In the genomic region with DNA sequence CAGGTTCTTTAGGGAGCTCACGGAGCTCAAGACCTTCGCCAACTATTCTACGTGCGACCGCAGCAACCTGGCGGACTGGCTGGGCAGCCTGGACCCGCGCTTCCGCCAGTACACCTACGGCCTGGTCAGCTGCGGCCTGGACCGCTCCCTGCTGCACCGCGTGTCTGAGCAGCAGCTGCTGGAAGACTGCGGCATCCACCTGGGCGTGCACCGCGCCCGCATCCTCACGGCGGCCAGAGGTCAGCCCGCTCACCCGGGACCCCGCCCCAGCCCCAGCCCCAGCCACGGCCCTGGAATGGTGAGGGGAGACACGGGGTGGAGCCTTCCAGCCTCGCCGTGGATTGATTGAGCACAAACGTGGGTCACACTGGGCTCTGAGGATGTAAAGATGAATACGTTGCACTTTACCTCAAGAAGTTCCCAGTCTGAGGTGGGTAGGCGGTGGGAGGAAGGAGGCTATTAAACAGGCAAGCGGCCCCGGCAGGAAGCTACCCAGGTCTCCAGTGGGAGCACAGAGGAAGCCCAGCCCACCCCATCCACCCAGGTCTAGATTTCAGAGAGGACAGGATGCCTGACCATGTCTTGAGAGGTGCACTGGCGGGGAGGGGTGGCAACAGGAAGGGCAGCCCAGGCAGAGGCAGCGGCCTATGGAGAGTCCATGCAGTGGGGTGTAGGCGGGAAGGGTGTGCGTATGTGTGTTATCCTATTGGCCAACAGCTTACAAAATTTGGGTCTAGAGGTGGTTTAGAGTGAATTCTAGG, we compare ENCODE assay signal across 8 cellular contexts. TPM values are rescaled to one million over a fixed set of nuclear protein-coding genes. Genes with fewer than 3 reads are reported as not detected.
A peak's percentile ranks its signal among the peaks of the same experiment; 100 is the strongest.
DNase-seq lines count a peak whose midpoint lies in the region; ATAC-seq and TF ChIP-seq lines count a peak whose summit lies in the region.

No MANE protein-coding gene starts in this region.

- peak overlapping the region; percentile 48 to 61 (median 57) for H3K4me3 ChIP-seq in right lobe of liver
- H3K4me3 ChIP-seq in vagina, result peak overlapping the region; percentile 40 to 47

- WGBS in right lobe of liver (ENCODE audit: insufficient coverage, low coverage, low lambda C conversion rate, missing lambda C conversion rate), result 82% methylated on average over 9 of the region's 37 CpGs

- H3K27ac Mint-ChIP-seq in activated T-helper 2 cell treated with anti-CD3 and anti-CD28 coated beads, Interferon-gamma antibody, Interleukin-2, Interleukin-4, amounts not matched to agents 10 μg/mL and 5 μg/mL and 100 μg/mL, durations not matched to agents 14 hours and 24 hours and 36 hours, result peak overlapping the region; percentile 75

- peaks cover 0 to 23% (median 0%) of the 10 kb centered on the region in 4 donors for H3K4me1 ChIP-seq in right lobe of liver
- peaks cover 23% of the 10 kb centered on the region for H3K4me1 ChIP-seq in vagina

- TF ChIP-seq CTCF in right lobe of liver (IDR thresholded peaks at IDR 0.05) (no peak), vagina (IDR thresholded peaks at IDR 0.05) (no peak)

- DNase-seq in stimulated activated CD4-positive, alpha-beta T cell treated with anti-CD3 and anti-CD28 coated beads, Interleukin-15, amount 100 ng/mL, for 24 hours, result peak; percentile 51
- no peak for DNase-seq in stimulated activated CD4-positive, alpha-beta T cell treated with anti-CD3 and anti-CD28 coated beads, Interleukin-4, amount 100 ng/mL, for 1 hour
- DNase-seq in activated T-helper 2 cell treated with anti-CD3 and anti-CD28 coated beads, Interferon-gamma antibody, Interleukin-2, Interleukin-4, amounts not matched to agents 10 μg/mL and 5 μg/mL and 100 μg/mL, durations not matched to agents 14 hours and 24 hours and 36 hours (ENCODE audit: low spot score), result no peak
- DNase-seq in right lobe of liver (peak in 1 of 3 donors; percentile 58), vagina (ENCODE audit: extremely low spot score in 2 of 2) (no peak), DMS153 (lab: John Stamatoyannopoulos, UW) (no peak), NCI-H774 (lab: John Stamatoyannopoulos, UW) (no peak), HuH-7.5 (ENCODE audit: low spot score) (no peak)

- H3K36me3 ChIP-seq in right lobe of liver, result peaks cover 0 to 8% (median 0%) of the 10 kb centered on the region in 4 donors
- H3K36me3 ChIP-seq in vagina, result peaks cover 0 to 24% of the 10 kb centered on the region in 2 donors

- peak overlapping the region; percentile 89 for H3K4me3 Mint-ChIP-seq in activated T-helper 2 cell treated with anti-CD3 and anti-CD28 coated beads, Interferon-gamma antibody, Interleukin-2, Interleukin-4, amounts not matched to agents 10 μg/mL and 5 μg/mL and 100 μg/mL, durations not matched to agents 14 hours and 24 hours and 36 hours (ENCODE audit: low read depth)

- H3K9me3 ChIP-seq in right lobe of liver (no peaks in the 10 kb centered on the region), vagina (no peaks in the 10 kb centered on the region)

- no peak for TF ChIP-seq POLR2A in right lobe of liver (IDR thresholded peaks at IDR 0.05)
- TF ChIP-seq POLR2A in vagina (IDR thresholded peaks at IDR 0.05), result no peak

- intact Hi-C loops in activated T-helper 2 cell treated with anti-CD3 and anti-CD28 coated beads, Interferon-gamma antibody, Interleukin-2, Interleukin-4, amounts not matched to agents 10 μg/mL and 5 μg/mL and 100 μg/mL, durations not matched to agents 14 hours and 24 hours and 36 hours (cut with micrococcal nuclease), result no loop called here
- intact Hi-C loops in right lobe of liver (cut with DNase I) (no loop called here), vagina (cut with DNase I) (no loop called here)

- H3K36me3 Mint-ChIP-seq in activated T-helper 2 cell treated with anti-CD3 and anti-CD28 coated beads, Interferon-gamma antibody, Interleukin-2, Interleukin-4, amounts not matched to agents 10 μg/mL and 5 μg/mL and 100 μg/mL, durations not matched to agents 14 hours and 24 hours and 36 hours (ENCODE audit: low read depth), result peaks cover 38% of the 10 kb centered on the region

- H3K27me3 ChIP-seq in right lobe of liver (no peaks in the 10 kb centered on the region), vagina (no peaks in the 10 kb centered on the region)

- peak; percentile 25 to 47 (median 38) for ATAC-seq in right lobe of liver

- H3K27me3 Mint-ChIP-seq in activated T-helper 2 cell treated with anti-CD3 and anti-CD28 coated beads, Interferon-gamma antibody, Interleukin-2, Interleukin-4, amounts not matched to agents 10 μg/mL and 5 μg/mL and 100 μg/mL, durations not matched to agents 14 hours and 24 hours and 36 hours (ENCODE audit: low read depth), result peaks cover 6% of the 10 kb centered on the region

- H3K4me1 Mint-ChIP-seq in activated T-helper 2 cell treated with anti-CD3 and anti-CD28 coated beads, Interferon-gamma antibody, Interleukin-2, Interleukin-4, amounts not matched to agents 10 μg/mL and 5 μg/mL and 100 μg/mL, durations not matched to agents 14 hours and 24 hours and 36 hours (ENCODE audit: low read depth), result peaks cover 19% of the 10 kb centered on the region

- no peak overlapping the region for H3K27ac ChIP-seq in right lobe of liver
- H3K27ac ChIP-seq in vagina, result no peak overlapping the region

- H3K9me3 Mint-ChIP-seq in activated T-helper 2 cell treated with anti-CD3 and anti-CD28 coated beads, Interferon-gamma antibody, Interleukin-2, Interleukin-4, amounts not matched to agents 10 μg/mL and 5 μg/mL and 100 μg/mL, durations not matched to agents 14 hours and 24 hours and 36 hours, result no peaks in the 10 kb centered on the region

RNA-seq across cellular contexts. Expression of a gene that starts 13.7 kb away (rescaled TPM):
- total RNA-seq in activated T-helper 2 cell treated with anti-CD3 and anti-CD28 coated beads, Interferon-gamma antibody, Interleukin-2, Interleukin-4, amounts not matched to agents 10 μg/mL and 5 μg/mL and 100 μg/mL, durations not matched to agents 14 hours and 24 hours and 36 hours, result 35.0 and 35.9 TPM in 2 replicates
- total RNA-seq in right lobe of liver, result 1 to 10 TPM; 2.8 to 5.1 (median 3.9) TPM
- total RNA-seq in vagina, result 10.1 TPM

RNA-seq across cellular contexts. Expression of a gene that starts 15.1 kb away (rescaled TPM):
- total RNA-seq in activated T-helper 2 cell treated with anti-CD3 and anti-CD28 coated beads, Interferon-gamma antibody, Interleukin-2, Interleukin-4, amounts not matched to agents 10 μg/mL and 5 μg/mL and 100 μg/mL, durations not matched to agents 14 hours and 24 hours and 36 hours, result 0.23 and 0.50 TPM in 2 replicates
- total RNA-seq in right lobe of liver (1,000 to 10,000 TPM; 2,747 to 3,771 (median 3,031) TPM), vagina (2.7 TPM)

RNA-seq across cellular contexts. Expression of a gene that starts 20.2 kb away (rescaled TPM):
- total RNA-seq in activated T-helper 2 cell treated with anti-CD3 and anti-CD28 coated beads, Interferon-gamma antibody, Interleukin-2, Interleukin-4, amounts not matched to agents 10 μg/mL and 5 μg/mL and 100 μg/mL, durations not matched to agents 14 hours and 24 hours and 36 hours, result not detected in 2 replicates
- total RNA-seq in right lobe of liver (not detected), vagina (not detected)

RNA-seq across cellular contexts. Expression of a gene that starts 20.8 kb away (rescaled TPM):
- 5.3 and 6.9 TPM in 2 replicates for total RNA-seq in activated T-helper 2 cell treated with anti-CD3 and anti-CD28 coated beads, Interferon-gamma antibody, Interleukin-2, Interleukin-4, amounts not matched to agents 10 μg/mL and 5 μg/mL and 100 μg/mL, durations not matched to agents 14 hours and 24 hours and 36 hours
- total RNA-seq in right lobe of liver, result 10 to 100 TPM; 22.1 to 44.6 (median 32.1) TPM
- total RNA-seq in vagina, result 13.8 TPM

RNA-seq across cellular contexts. Expression of a gene that starts 27.9 kb away (rescaled TPM):
- total RNA-seq in activated T-helper 2 cell treated with anti-CD3 and anti-CD28 coated beads, Interferon-gamma antibody, Interleukin-2, Interleukin-4, amounts not matched to agents 10 μg/mL and 5 μg/mL and 100 μg/mL, durations not matched to agents 14 hours and 24 hours and 36 hours, result 89.7 and 93.2 TPM in 2 replicates
- total RNA-seq in right lobe of liver (100 to 1,000 TPM in 5 of 6 experiments, 10 to 100 TPM in 1; 92.5 to 156 (median 130) TPM), vagina (45.9 TPM)

Comparison
In these comparisons a context has a peak if more than half of its experiments do, and no peak if none do; other contexts are left out.
1. RNA of a gene that starts 15.1 kb away (total RNA-seq): 2,747 to 3,771 TPM in right lobe of liver; 2.7 TPM in vagina (single experiment) and 0.23 to 0.50 TPM in activated T-helper 2 cell treated with anti-CD3 and anti-CD28 coated beads, Interferon-gamma antibody, Interleukin-2, Interleukin-4, amounts not matched to agents 10 μg/mL and 5 μg/mL and 100 μg/mL, durations not matched to agents 14 hours and 24 hours and 36 hours; every median in the first group is over 100 times any median in the second.